25 cellular contexts compared by ENCODE assay signal in genomic region chr2:96683307-96683706, GRCh38.
"Had no signal": no experiment of that assay in that cellular context is flagged by ENCODE, and none has a peak within 500 bp of the region (broad histone marks: within the 10 kb centered on the region; RNA-seq: fewer than 3 reads in every experiment).

No MANE protein-coding gene starts in this region.

- H3K27me3 ChIP-seq: brain microvascular endothelial cell had no signal

- DNase-seq: activated B cell treated with CpG ODN at 0.5 μM for 24 hours; activated CD4-positive, alpha-beta T cell treated with anti-CD3 and anti-CD28 coated beads for 48 hours; activated CD4-positive, alpha-beta T cell treated with anti-CD3 and anti-CD28 coated beads, Interleukin-2, amount 50 U/mL, for 1 hour; activated CD4-positive, alpha-beta T cell treated with anti-CD3 and anti-CD28 coated beads, Interleukin-2, amount 50 U/mL, for 48 hours; activated CD8-positive, alpha-beta memory T cell treated with anti-CD3 and anti-CD28 coated beads for 24 hours; activated CD8-positive, alpha-beta T cell treated with anti-CD3 and anti-CD28 coated beads for 36 hours; activated effector memory CD4-positive, alpha-beta T cell treated with Interleukin-2 at 50 U/mL for 16 hours; activated gamma-delta T cell treated with Interleukin-2 at 50 U/mL for 16 hours; activated naive CD4-positive, alpha-beta T cell treated with anti-CD3 and anti-CD28 coated beads, Interleukin-2, amount 50 U/mL, for 16 hours; activated naive CD4-positive, alpha-beta T cell treated with Interleukin-2 at 50 U/mL for 16 hours; activated T-cell treated with anti-CD3 and anti-CD28 coated beads, Interleukin-2, amount 50 U/mL, for 4 hours; amniotic stem cell; anterior cingulate cortex; brain microvascular endothelial cell; dorsolateral prefrontal cortex; effector memory CD4-positive, alpha-beta T cell; foreskin fibroblast; T-helper 1 cell; T-helper 17 cell; T1000; WERI-Rb-1 had no signal

- H3K36me3 ChIP-seq: brain microvascular endothelial cell, WERI-Rb-1 had no signal

- H3K4me3 ChIP-seq: coronary artery, dorsolateral prefrontal cortex had no signal

- ATAC-seq: activated CD4-positive, CD25-positive, alpha-beta regulatory T cell treated with anti-CD3 and anti-CD28 coated beads, Interleukin-2, amount 50 U/mL, for 24 hours; activated CD8-positive, alpha-beta T cell treated with anti-CD3 and anti-CD28 coated beads for 36 hours; activated T-cell treated with anti-CD3 and anti-CD28 coated beads, Interleukin-2, amount 50 U/mL, for 4 hours; activated T-helper 17 cell treated with anti-CD3 and anti-CD28 coated beads, Interleukin-2, amount 50 U/mL, for 72 hours; esophagus mucosa; T-helper 17 cell had no signal

- H3K27ac ChIP-seq: brain microvascular endothelial cell, coronary artery, dorsolateral prefrontal cortex, WERI-Rb-1 had no signal
